Comparison of ENCODE assay signal across 11 cellular contexts in genomic region chr4:186651624-186652023, GRCh38.
A peak's percentile ranks its signal among the peaks of the same experiment; 100 is the strongest.
DNase-seq lines count a peak whose midpoint lies in the region; ATAC-seq and TF ChIP-seq lines count a peak whose summit lies in the region.
"Had no signal": no experiment of that assay in that cellular context is flagged by ENCODE, and none has a peak within 500 bp of the region (broad histone marks: within the 10 kb centered on the region; RNA-seq: fewer than 3 reads in every experiment).

No MANE protein-coding gene starts in this region.

- no peak overlapping the region for H3K4me3 ChIP-seq in PC-9

- BruUV-seq in PC-9 (replicated peaks; lab: Mats Ljungman, UMichigan): no TSS peak

- POLR2A ChIA-PET in PC-9 (lab: Charles Lee; ENCODE audit: unreplicated experiment): no interaction called here

- H3K9me3 ChIP-seq in PC-9 (ENCODE audit: insufficient read depth, low read depth): no peaks in the 10 kb centered on the region

- H3K36me3 ChIP-seq in PC-9 (ENCODE audit: low read depth): no peaks in the 10 kb centered on the region

- H3F3A ChIP-seq in PC-9 (ENCODE audit: insufficient read depth, low read depth): no peaks in the 10 kb centered on the region

- intact Hi-C loops in left colon (cut with DNase I, micrococcal nuclease) (no loop called here), PC-9 (cut with micrococcal nuclease; ENCODE audit: unreplicated experiment) (no loop called here)

- H3K27me3 ChIP-seq in PC-9 (ENCODE audit: insufficient read depth, low read depth): no peaks in the 10 kb centered on the region

- H4K20me1 ChIP-seq in PC-9 (ENCODE audit: insufficient read depth): no peaks in the 10 kb centered on the region

- CTCF ChIA-PET in PC-9 (lab: Charles Lee): interaction anchor here (0.5 kb wide), 1 partner anchor 25 kb away, joined by 5 read pairs; no protein-coding TSS in a partner anchor

- H3K4me2 ChIP-seq in PC-9: no peak overlapping the region

- H3K27ac ChIP-seq in caudate nucleus (ENCODE audit: low read depth, low read length) (no peak overlapping the region), substantia nigra (ENCODE audit: low read depth, low read length, poor library complexity, severe bottlenecking) (peak overlapping the region; percentile 50), PC-9 (no peak overlapping the region)

- peak; percentile 30 for ATAC-seq in left colon

- no peaks in the 10 kb centered on the region for H3K4me1 ChIP-seq in PC-9 (replicated peaks; ENCODE audit: insufficient read depth)

- H3K79me2 ChIP-seq in PC-9 (ENCODE audit: low read depth): no peaks in the 10 kb centered on the region

- no peaks in the 10 kb centered on the region for H3K9me2 ChIP-seq in PC-9 (ENCODE audit: insufficient read depth)

- no peak for TF ChIP-seq CTCF in PC-9 (conservative IDR thresholded peaks at IDR 0.05)

- peak; percentile 90 for DNase-seq in NCI-H1092 (lab: John Stamatoyannopoulos, UW)
- DNase-seq in caudate nucleus (lab: John Stamatoyannopoulos, UW): peak in 44 of 61 donors; percentile 6 to 70 (median 36)
- no peak for DNase-seq in left colon
- peak in 48 of 49 donors; percentile 15 to 88 (median 60) for DNase-seq in substantia nigra (lab: John Stamatoyannopoulos, UW)
- no peak for DNase-seq in PC-9
- no peak for DNase-seq in SW 1271 (lab: John Stamatoyannopoulos, UW)
- DNase-seq in stimulated activated CD4-positive, alpha-beta T cell treated with anti-CD3 and anti-CD28 coated beads, Interleukin-2, amount 100 ng/mL, for 24 hours: no peak
- no peak for DNase-seq in NCI-H2171 (lab: John Stamatoyannopoulos, UW)
- DNase-seq: effector CD8-positive, alpha-beta T cell; NCI-H1417; trophoblast cell had no signal

- no peak overlapping the region for H2AFZ ChIP-seq in PC-9

Comparison
In these comparisons a context has a peak if more than half of its experiments do, and no peak if none do; other contexts are left out.
1. DNase-seq: peak in NCI-H1092 (single experiment), caudate nucleus (44 of 61) and substantia nigra (48 of 49); none in left colon (0 of 2), PC-9 (0 of 2), SW 1271 (0 of 2), stimulated activated CD4-positive, alpha-beta T cell treated with anti-CD3 and anti-CD28 coated beads, Interleukin-2, amount 100 ng/mL, for 24 hours (0 of 2) and NCI-H2171 (single experiment).